In genomic region chr4:98642991-98643426, GRCh38 we compare ENCODE assay signal across 12 cellular contexts. TPM values are rescaled to one million over a fixed set of nuclear protein-coding genes. Genes with fewer than 3 reads are reported as not detected.
DNase-seq lines count a peak whose midpoint lies in the region; TF ChIP-seq lines count a peak whose summit lies in the region.
"Had no signal": no experiment of that assay in that cellular context is flagged by ENCODE, and none has a peak within 500 bp of the region (broad histone marks: within the 10 kb centered on the region; RNA-seq: fewer than 3 reads in every experiment).

No MANE protein-coding gene starts in this region.

- no peak overlapping the region for H3K4me3 ChIP-seq in choroid plexus epithelial cell (ENCODE audit: low read depth, low read length)
- H3K4me3 ChIP-seq: thoracic aorta had no signal

- H3K27ac Mint-ChIP-seq in osteocyte (ENCODE audit: unreplicated experiment) = peak overlapping the region; percentile 77
- H3K27ac Mint-ChIP-seq: nephron progenitor cell had no signal

- H3K9me3 Mint-ChIP-seq in osteocyte (ENCODE audit: unreplicated experiment) = no peaks in the 10 kb centered on the region
- H3K9me3 Mint-ChIP-seq: nephron progenitor cell had no signal

- H3K27me3 Mint-ChIP-seq in osteocyte (ENCODE audit: unreplicated experiment) = no peaks in the 10 kb centered on the region

- H3K4me1 Mint-ChIP-seq in osteocyte (ENCODE audit: unreplicated experiment) = peaks cover 81% of the 10 kb centered on the region

- H3K36me3 Mint-ChIP-seq in osteocyte (ENCODE audit: unreplicated experiment) = no peaks in the 10 kb centered on the region

- no peak overlapping the region for H3K4me3 Mint-ChIP-seq in osteocyte (ENCODE audit: unreplicated experiment)
- H3K4me3 Mint-ChIP-seq: nephron progenitor cell had no signal

- no peak for TF ChIP-seq CTCF in choroid plexus epithelial cell (conservative IDR thresholded peaks at IDR 0.05; ENCODE audit: low read depth, low read length)
- TF ChIP-seq CTCF in osteocyte (IDR thresholded peaks at IDR 0.05) = no peak

- DNase-seq in SIG-M5 treated with dmso at 0.1 percent for 504 hours (lab: John Stamatoyannopoulos, UW; ENCODE audit: unreplicated experiment) = peak; percentile 37
- DNase-seq in SIG-M5 (lab: John Stamatoyannopoulos, UW) = no peak
- DNase-seq in NCI-H226 = peak; percentile 52
- DNase-seq in choroid plexus epithelial cell (ENCODE audit: low read depth) = peak; percentile 78
- DNase-seq in osteocyte (ENCODE audit: extremely low spot score, unreplicated experiment) = no peak
- DNase-seq in stimulated activated CD8-positive, alpha-beta memory T cell treated with anti-CD3 and anti-CD28 coated beads, Interleukin-4, amount 100 ng/mL, for 48 hours = no peak
- no peak for DNase-seq in NCI-H2227 treated with DMSO at 0.1 percent for 48 hours (lab: John Stamatoyannopoulos, UW)
- no peak for DNase-seq in NCI-H510A (lab: John Stamatoyannopoulos, UW)
- DNase-seq: NCI-H2171; nephron progenitor cell; stimulated activated CD4-positive, alpha-beta T cell treated with anti-CD3 and anti-CD28 coated beads, Interleukin-4, amount 100 ng/mL, for 24 hours had no signal

RNA-seq across cellular contexts. Expression of gene TSPAN5, which starts 15.4 kb away (rescaled TPM):
- 64.2 and 66.0 TPM in 2 replicates for total RNA-seq in osteocyte

Comparison
In these comparisons a context has a peak if more than half of its experiments do, and no peak if none do; other contexts are left out.
1. DNase-seq: peak in SIG-M5 treated with dmso at 0.1 percent for 504 hours (single experiment), NCI-H226 (single experiment) and choroid plexus epithelial cell (single experiment); none in SIG-M5 (single experiment), osteocyte (single experiment), stimulated activated CD8-positive, alpha-beta memory T cell treated with anti-CD3 and anti-CD28 coated beads, Interleukin-4, amount 100 ng/mL, for 48 hours (single experiment), NCI-H2227 treated with DMSO at 0.1 percent for 48 hours (single experiment) and NCI-H510A (single experiment).